In the genomic region with DNA sequence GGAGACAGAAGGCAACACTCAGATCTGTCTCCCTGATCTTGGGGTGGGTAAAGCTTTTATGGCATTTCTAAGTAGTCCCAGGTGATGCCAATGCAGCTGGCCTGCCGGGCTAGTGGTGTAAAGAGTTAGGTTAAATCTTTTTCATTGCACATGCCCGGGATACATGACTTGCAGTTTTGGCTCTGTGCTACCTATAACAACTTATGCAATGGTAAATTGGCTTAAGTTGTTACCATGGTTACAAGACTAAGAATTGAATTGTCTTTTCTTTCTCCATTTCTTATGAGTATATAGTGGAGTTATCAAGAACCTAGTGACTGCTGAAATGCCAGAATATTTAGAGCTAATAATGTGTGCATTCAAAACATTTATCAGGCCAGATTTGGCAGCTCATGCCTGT, we compare ENCODE assay signal across 24 cellular contexts. TPM values are rescaled to one million over a fixed set of nuclear protein-coding genes. Genes with fewer than 3 reads are reported as not detected.
"Had no signal": no experiment of that assay in that cellular context is flagged by ENCODE, and none has a peak within 500 bp of the region (broad histone marks: within the 10 kb centered on the region; RNA-seq: fewer than 3 reads in every experiment).

No MANE protein-coding gene starts in this region.

- H3K36me3 ChIP-seq: MG63, SJSA1 had no signal

- H3K4me3 ChIP-seq: MG63, SJSA1, SK-N-MC had no signal

- H3K4me1 ChIP-seq: SJSA1 had no signal

- H3K27ac ChIP-seq: HL-60, SJSA1, SK-N-MC had no signal

- FAIRE-seq: RCC 7860 had no signal

- H3K9me3 ChIP-seq: MG63, SJSA1 had no signal

- DNase-seq: Karpas-422, KG1, MG63, NCI-H1092, NCI-H1105 treated with DMSO at 0.1 percent for 48 hours, NCI-H1417 treated with DMSO at 0.1 percent for 48 hours, NCI-H146, NCI-H1694 treated with DMSO at 0.1 percent for 48 hours, NCI-H2029, NCI-H2081 treated with DMSO at 0.1 percent for 48 hours, NCI-H2171, NCI-H226, NCI-H446, NCI-H510A, NCI-H524 treated with DMSO at 0.1 percent for 48 hours, NCI-H69, NCI-H774, Right ventricle myocardium superior, RPMI8226, SIG-M5 had no signal

RNA-seq across cellular contexts. Expression of a gene that starts 5.3 kb away (rescaled TPM):
- total RNA-seq: SJSA1 had no signal
